Comparison of ENCODE assay signal across 20 cellular contexts in genomic region chr13:29908917-29909755, GRCh38. TPM values are rescaled to one million over a fixed set of nuclear protein-coding genes. Genes with fewer than 3 reads are reported as not detected.
DNase-seq lines count a peak whose midpoint lies in the region; ATAC-seq and TF ChIP-seq lines count a peak whose summit lies in the region.
"Had no signal": no experiment of that assay in that cellular context is flagged by ENCODE, and none has a peak within 500 bp of the region (broad histone marks: within the 10 kb centered on the region; RNA-seq: fewer than 3 reads in every experiment).

No MANE protein-coding gene starts in this region.

- H3K36me3 ChIP-seq in HEK293 (ENCODE audit: control insufficient read depth in 2 of 2, insufficient read depth in 1 of 2, low read length in 2 of 2), result no peaks in the 10 kb centered on the region
- H3K36me3 ChIP-seq in ectodermal cell (ENCODE audit: control insufficient read depth, insufficient read depth, low read length), result no peaks in the 10 kb centered on the region
- H3K36me3 ChIP-seq in trophoblast cell (ENCODE audit: control insufficient read depth in 1 of 2, insufficient read depth in 2 of 2, low read length in 2 of 2), result no peaks in the 10 kb centered on the region
- H3K36me3 ChIP-seq in left lung, result no peaks in the 10 kb centered on the region
- H3K36me3 ChIP-seq: BLaER1 treated with 17β-estradiol and CSF1 and Interleukin-3, amounts not matched to agents 10 nM and 100 nM; SJCRH30 had no signal

- no peaks in the 10 kb centered on the region for H3K9me3 ChIP-seq in HEK293 (ENCODE audit: control insufficient read depth, insufficient read depth, low read depth, low read length)
- no peaks in the 10 kb centered on the region for H3K9me3 ChIP-seq in ectodermal cell (ENCODE audit: control insufficient read depth, low read length)
- no peaks in the 10 kb centered on the region for H3K9me3 ChIP-seq in trophoblast cell (ENCODE audit: insufficient read depth, low read depth, low read length)
- no peaks in the 10 kb centered on the region for H3K9me3 ChIP-seq in left lung
- H3K9me3 ChIP-seq: SJCRH30 had no signal

- no peak overlapping the region for H3K9ac ChIP-seq in trophoblast cell (ENCODE audit: low read length)
- H3K9ac ChIP-seq: BLaER1 treated with 17β-estradiol and CSF1 and Interleukin-3, amounts not matched to agents 10 nM and 100 nM had no signal

- H2AK5ac ChIP-seq in trophoblast cell (ENCODE audit: low read length), result no peak overlapping the region

- H3K27ac ChIP-seq in HEK293 (ENCODE audit: extremely low read depth, low read depth, low read length) (peak overlapping the region; percentile 63; the same call in 1 of the 2 replicates), ectodermal cell (ENCODE audit: insufficient read depth, low read depth, low read length, poor library complexity, severe bottlenecking) (peak overlapping the region; percentile 16), trophoblast cell (ENCODE audit: low read depth, low read length) (no peak overlapping the region), left lung (no peak overlapping the region)
- H3K27ac ChIP-seq: 22Rv1; BLaER1 treated with 17β-estradiol and CSF1 and Interleukin-3, amounts not matched to agents 10 nM and 100 nM; SJCRH30 had no signal

- H3K4me3 Mint-ChIP-seq in T-helper 2 cell treated with Interferon-gamma antibody and Interleukin-4, amounts not matched to agents 5 μg/mL and 100 μg/mL, for 36 hours, result no peak overlapping the region
- H3K4me3 Mint-ChIP-seq: CD8-positive, alpha-beta memory T cell had no signal

- no peaks in the 10 kb centered on the region for H3K9me3 Mint-ChIP-seq in T-helper 2 cell treated with Interferon-gamma antibody and Interleukin-4, amounts not matched to agents 5 μg/mL and 100 μg/mL, for 36 hours
- H3K9me3 Mint-ChIP-seq: CD8-positive, alpha-beta memory T cell; HFFc6 had no signal

- no peaks in the 10 kb centered on the region for H3K79me2 ChIP-seq in trophoblast cell (ENCODE audit: control insufficient read depth, insufficient read depth, low read length, poor library complexity)

- peaks cover 9% of the 10 kb centered on the region for H3K27me3 Mint-ChIP-seq in T-helper 2 cell treated with Interferon-gamma antibody and Interleukin-4, amounts not matched to agents 5 μg/mL and 100 μg/mL, for 36 hours (ENCODE audit: low read depth)
- H3K27me3 Mint-ChIP-seq: CD8-positive, alpha-beta memory T cell had no signal

- H3K36me3 Mint-ChIP-seq in T-helper 2 cell treated with Interferon-gamma antibody and Interleukin-4, amounts not matched to agents 5 μg/mL and 100 μg/mL, for 36 hours (ENCODE audit: low read depth), result no peaks in the 10 kb centered on the region
- H3K36me3 Mint-ChIP-seq: CD8-positive, alpha-beta memory T cell had no signal

- POLR2A ChIA-PET in HEK293 (lab: Yijun Ruan, JAX), result no interaction called here

- no peak for ATAC-seq in left lung

- TF ChIP-seq CTCF in HEK293 (tag by site-specific recombination; IDR thresholded peaks at IDR 0.05) (no peak), left lung (IDR thresholded peaks at IDR 0.05) (no peak)

- H3K27ac Mint-ChIP-seq in T-helper 2 cell treated with Interferon-gamma antibody and Interleukin-4, amounts not matched to agents 5 μg/mL and 100 μg/mL, for 36 hours, result no peak overlapping the region

- no peak overlapping the region for H2BK5ac ChIP-seq in trophoblast cell (ENCODE audit: low read depth, low read length, poor library complexity)

- H2BK12ac ChIP-seq in trophoblast cell (ENCODE audit: low read length), result peak overlapping the region; percentile 1

- no peak overlapping the region for H3K18ac ChIP-seq in trophoblast cell (ENCODE audit: low read length)

- peak; percentile 67 for DNase-seq in NCI-H82 (lab: John Stamatoyannopoulos, UW)
- no peak for DNase-seq in NCI-H82 treated with DMSO at 0.1 percent for 48 hours (lab: John Stamatoyannopoulos, UW; ENCODE audit: unreplicated experiment)
- DNase-seq in trophoblast cell, result no peak
- DNase-seq in NCI-H345 treated with DMSO at 0.1 percent for 48 hours (lab: John Stamatoyannopoulos, UW; ENCODE audit: unreplicated experiment), result no peak
- no peak for DNase-seq in T-helper 2 cell treated with Interferon-gamma antibody and Interleukin-4, amounts not matched to agents 5 μg/mL and 100 μg/mL, for 36 hours (ENCODE audit: low spot score)
- no peak for DNase-seq in left lung
- DNase-seq: CD8-positive, alpha-beta memory T cell; DMS79 treated with DMSO at 0.1 percent for 48 hours; MM.1S; NCI-H1105; NCI-H1694 treated with DMSO at 0.1 percent for 48 hours; NCI-H2107; NCI-H2227 treated with DMSO at 0.1 percent for 48 hours; NCI-H526 had no signal

- peaks cover 15% of the 10 kb centered on the region for H3K4me1 Mint-ChIP-seq in T-helper 2 cell treated with Interferon-gamma antibody and Interleukin-4, amounts not matched to agents 5 μg/mL and 100 μg/mL, for 36 hours (ENCODE audit: low read depth)

- H3K27me3 ChIP-seq in ectodermal cell (ENCODE audit: control insufficient read depth, insufficient read depth, low read length, poor library complexity, severe bottlenecking), result no peaks in the 10 kb centered on the region
- H3K27me3 ChIP-seq in trophoblast cell (ENCODE audit: insufficient read depth, low read length), result no peaks in the 10 kb centered on the region
- no peaks in the 10 kb centered on the region for H3K27me3 ChIP-seq in left lung
- H3K27me3 ChIP-seq: BLaER1 treated with 17β-estradiol and CSF1 and Interleukin-3, amounts not matched to agents 10 nM and 100 nM; SJCRH30 had no signal

- no peak overlapping the region for H2BK120ac ChIP-seq in trophoblast cell (ENCODE audit: insufficient read depth, low read length, poor library complexity)

- no peak overlapping the region for H3K4ac ChIP-seq in trophoblast cell (ENCODE audit: low read depth, low read length)

- H3K4me1 ChIP-seq in HEK293 (ENCODE audit: control insufficient read depth, insufficient read depth, low read length) (peaks cover 6% of the 10 kb centered on the region), ectodermal cell (ENCODE audit: control insufficient read depth, insufficient read depth, low read length) (peaks cover 4% of the 10 kb centered on the region), trophoblast cell (ENCODE audit: control insufficient read depth in 1 of 2, insufficient read depth in 2 of 2, low read length in 2 of 2) (peaks cover 2 to 13% of the 10 kb centered on the region in 2 experiments), left lung (peaks cover 4 to 9% of the 10 kb centered on the region in 2 donors)

- H3K14ac ChIP-seq in trophoblast cell (ENCODE audit: low read length), result no peak overlapping the region

- intact Hi-C loops in left lung (cut with DNase I), result no loop called here

- no peak overlapping the region for H4K8ac ChIP-seq in trophoblast cell (ENCODE audit: low read depth, low read length)

- 82 to 93% methylated on average over 11 to 13 of the region's 13 CpGs for WGBS in ectodermal cell, 2 experiments
- no CpG with 5 or more reads among the region's 13 CpGs for WGBS in trophoblast cell (ENCODE audit: extremely low coverage, insufficient coverage, insufficient read length)

- CTCF ChIA-PET in HEK293 (lab: Yijun Ruan, JAX), result interaction anchor here (0.7 to 2.3 kb wide), 3 partner anchors 15 to 437 kb away, joined by 3 to 15 read pairs (median 4); no protein-coding TSS in a partner anchor

- no peak overlapping the region for H3K4me2 ChIP-seq in trophoblast cell (ENCODE audit: low read length)

- no peak overlapping the region for H4K12ac ChIP-seq in trophoblast cell (ENCODE audit: low read depth, low read length)

- H3K23ac ChIP-seq in trophoblast cell (ENCODE audit: low read length), result no peak overlapping the region

- no peak overlapping the region for H3K4me3 ChIP-seq in HEK293 (ENCODE audit: low read depth, low read length)
- H3K4me3 ChIP-seq in ectodermal cell (ENCODE audit: insufficient read depth, low read depth, low read length), result no peak overlapping the region
- no peak overlapping the region for H3K4me3 ChIP-seq in trophoblast cell (ENCODE audit: low read depth, low read length)
- no peak overlapping the region for H3K4me3 ChIP-seq in left lung
- H3K4me3 ChIP-seq: BLaER1 treated with 17β-estradiol and CSF1 and Interleukin-3, amounts not matched to agents 10 nM and 100 nM; SJCRH30 had no signal

- H2AFZ ChIP-seq in trophoblast cell (ENCODE audit: insufficient read depth, low read length, poor library complexity), result no peak overlapping the region

- H3K79me1 ChIP-seq in trophoblast cell (ENCODE audit: low read length), result peaks cover 5% of the 10 kb centered on the region

- peak overlapping the region; percentile 3 for H4K91ac ChIP-seq in trophoblast cell (ENCODE audit: low read depth, low read length)

TF ChIP-seq in HEK293, 187 proteins besides CTCF, POLR2A, EP300 and RAD21 (continues in another document):
- TF ChIP-seq ZNF558 (tag by site-specific recombination; IDR thresholded peaks at IDR 0.05) (peak; percentile 55; the same call in 1 of the 2 replicates), ZBTB6 (tag by site-specific recombination; IDR thresholded peaks at IDR 0.05) (no peak)

RNA-seq across cellular contexts. Expression of gene UBL3, which starts 58.7 kb away (rescaled TPM):
- 24.2 TPM for polyA plus RNA-seq in ectodermal cell (2013, experiment 1 of 4)
- polyA plus RNA-seq in ectodermal cell (2013, experiment 2 of 4), result 21.3 TPM
- 20.6 TPM for polyA plus RNA-seq in ectodermal cell (2013, experiment 3 of 4)
- polyA plus RNA-seq in ectodermal cell (2013, experiment 4 of 4), result 24.3 TPM
- 59.8 and 60.3 TPM in 2 replicates for polyA plus RNA-seq in trophoblast cell (2013)
- total RNA-seq in left lung, result 10 to 100 TPM; 37.2 to 43.3 TPM

Comparison
In these comparisons a context has a peak if more than half of its experiments do, and no peak if none do; other contexts are left out.
1. H3K27ac ChIP-seq: peak in HEK293 (single experiment) and ectodermal cell (single experiment); none in trophoblast cell (single experiment) and left lung (0 of 2).